ENCODE assay signal across 2 cellular contexts in the genomic region with DNA sequence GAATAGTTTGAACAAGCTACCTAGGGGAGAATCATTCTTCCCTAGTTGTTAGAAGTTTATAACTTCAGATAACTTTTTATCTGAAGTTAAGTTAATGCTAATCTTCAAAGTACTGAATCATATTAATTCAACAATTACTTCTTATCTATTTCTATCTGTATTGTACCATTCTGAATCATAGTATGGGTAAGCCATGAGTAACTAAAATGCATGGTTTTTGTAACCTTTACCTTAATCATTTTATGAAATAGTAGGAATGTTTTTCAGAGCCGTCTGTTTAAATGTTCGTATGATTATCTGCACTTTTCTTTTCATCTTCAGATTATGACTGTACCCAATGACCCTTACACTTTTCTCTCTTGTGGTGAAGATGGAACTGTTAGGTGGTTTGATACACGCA.
TF ChIP-seq lines count a peak whose summit lies in the region.

No MANE protein-coding gene starts in this region.

TF ChIP-seq in IMR-90, 13 proteins besides CTCF, POLR2A, EP300 and RAD21:
- TF ChIP-seq FOS (IDR thresholded peaks at IDR 0.05; ENCODE audit: low read depth, low read length) = 0 out of 2 replicates have a peak, but pooled peaks have one; percentile 29
- TF ChIP-seq RFX5 (IDR thresholded peaks at IDR 0.05; ENCODE audit: low read depth, low read length) = no peak
- TF ChIP-seq RCOR1 (IDR thresholded peaks at IDR 0.05; ENCODE audit: insufficient replicate concordance, low read length) = no peak
- TF ChIP-seq, protein P1, sequence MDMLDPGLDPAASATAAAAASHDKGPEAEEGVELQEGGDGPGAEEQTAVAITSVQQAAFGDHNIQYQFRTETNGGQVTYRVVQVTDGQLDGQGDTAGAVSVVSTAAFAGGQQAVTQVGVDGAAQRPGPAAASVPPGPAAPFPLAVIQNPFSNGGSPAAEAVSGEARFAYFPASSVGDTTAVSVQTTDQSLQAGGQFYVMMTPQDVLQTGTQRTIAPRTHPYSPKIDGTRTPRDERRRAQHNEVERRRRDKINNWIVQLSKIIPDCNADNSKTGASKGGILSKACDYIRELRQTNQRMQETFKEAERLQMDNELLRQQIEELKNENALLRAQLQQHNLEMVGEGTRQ (IDR thresholded peaks at IDR 0.05; ENCODE audit: low read depth, low read length) = no peak

TF ChIP-seq in SK-N-SH, 30 proteins besides CTCF, POLR2A, EP300 and RAD21:
- TF ChIP-seq, protein P2, sequence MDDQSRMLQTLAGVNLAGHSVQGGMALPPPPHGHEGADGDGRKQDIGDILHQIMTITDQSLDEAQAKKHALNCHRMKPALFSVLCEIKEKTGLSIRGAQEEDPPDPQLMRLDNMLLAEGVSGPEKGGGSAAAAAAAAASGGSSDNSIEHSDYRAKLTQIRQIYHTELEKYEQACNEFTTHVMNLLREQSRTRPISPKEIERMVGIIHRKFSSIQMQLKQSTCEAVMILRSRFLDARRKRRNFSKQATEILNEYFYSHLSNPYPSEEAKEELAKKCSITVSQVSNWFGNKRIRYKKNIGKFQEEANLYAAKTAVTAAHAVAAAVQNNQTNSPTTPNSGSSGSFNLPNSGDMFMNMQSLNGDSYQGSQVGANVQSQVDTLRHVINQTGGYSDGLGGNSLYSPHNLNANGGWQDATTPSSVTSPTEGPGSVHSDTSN (IDR thresholded peaks at IDR 0.05) = no peak
- TF ChIP-seq TCF12 (IDR thresholded peaks at IDR 0.05) = peak; percentile 54
- no peak for TF ChIP-seq GATA2 (CRISPR knock-in tag; IDR thresholded peaks at IDR 0.05)
- TF ChIP-seq RXRA (IDR thresholded peaks at IDR 0.05; ENCODE audit: borderline replicate concordance, low read depth) = no peak
- TF ChIP-seq MXI1 (IDR thresholded peaks at IDR 0.05; ENCODE audit: low read depth, low read length) = no peak
- TF ChIP-seq NRF1 (IDR thresholded peaks at IDR 0.05; ENCODE audit: low read depth, low read length) = no peak
- no peak for TF ChIP-seq MEF2A (IDR thresholded peaks at IDR 0.05; ENCODE audit: borderline replicate concordance, low read depth)
- TF ChIP-seq NFIC (IDR thresholded peaks at IDR 0.05; ENCODE audit: borderline replicate concordance) = peak; percentile 20; the same call in 1 of the 2 replicates
- no peak for TF ChIP-seq YY1 (IDR thresholded peaks at IDR 0.05; ENCODE audit: low read depth)
- no peak for TF ChIP-seq POLR2AphosphoS5 (IDR thresholded peaks at IDR 0.05; ENCODE audit: low read depth, low read length)
- TF ChIP-seq FOSL2 (IDR thresholded peaks at IDR 0.05; ENCODE audit: borderline replicate concordance, low read depth) = peak; percentile 82; the same call in 1 of the 2 replicates
- no peak for TF ChIP-seq SMC3 (IDR thresholded peaks at IDR 0.05; ENCODE audit: low read depth, low read length)
- TF ChIP-seq JUND (IDR thresholded peaks at IDR 0.05) = peak; percentile 53
- no peak for TF ChIP-seq RCOR1 (IDR thresholded peaks at IDR 0.05; ENCODE audit: low read length)
- TF ChIP-seq, protein P3, sequence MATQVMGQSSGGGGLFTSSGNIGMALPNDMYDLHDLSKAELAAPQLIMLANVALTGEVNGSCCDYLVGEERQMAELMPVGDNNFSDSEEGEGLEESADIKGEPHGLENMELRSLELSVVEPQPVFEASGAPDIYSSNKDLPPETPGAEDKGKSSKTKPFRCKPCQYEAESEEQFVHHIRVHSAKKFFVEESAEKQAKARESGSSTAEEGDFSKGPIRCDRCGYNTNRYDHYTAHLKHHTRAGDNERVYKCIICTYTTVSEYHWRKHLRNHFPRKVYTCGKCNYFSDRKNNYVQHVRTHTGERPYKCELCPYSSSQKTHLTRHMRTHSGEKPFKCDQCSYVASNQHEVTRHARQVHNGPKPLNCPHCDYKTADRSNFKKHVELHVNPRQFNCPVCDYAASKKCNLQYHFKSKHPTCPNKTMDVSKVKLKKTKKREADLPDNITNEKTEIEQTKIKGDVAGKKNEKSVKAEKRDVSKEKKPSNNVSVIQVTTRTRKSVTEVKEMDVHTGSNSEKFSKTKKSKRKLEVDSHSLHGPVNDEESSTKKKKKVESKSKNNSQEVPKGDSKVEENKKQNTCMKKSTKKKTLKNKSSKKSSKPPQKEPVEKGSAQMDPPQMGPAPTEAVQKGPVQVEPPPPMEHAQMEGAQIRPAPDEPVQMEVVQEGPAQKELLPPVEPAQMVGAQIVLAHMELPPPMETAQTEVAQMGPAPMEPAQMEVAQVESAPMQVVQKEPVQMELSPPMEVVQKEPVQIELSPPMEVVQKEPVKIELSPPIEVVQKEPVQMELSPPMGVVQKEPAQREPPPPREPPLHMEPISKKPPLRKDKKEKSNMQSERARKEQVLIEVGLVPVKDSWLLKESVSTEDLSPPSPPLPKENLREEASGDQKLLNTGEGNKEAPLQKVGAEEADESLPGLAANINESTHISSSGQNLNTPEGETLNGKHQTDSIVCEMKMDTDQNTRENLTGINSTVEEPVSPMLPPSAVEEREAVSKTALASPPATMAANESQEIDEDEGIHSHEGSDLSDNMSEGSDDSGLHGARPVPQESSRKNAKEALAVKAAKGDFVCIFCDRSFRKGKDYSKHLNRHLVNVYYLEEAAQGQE (IDR thresholded peaks at IDR 0.05; ENCODE audit: low read depth, low read length) = no peak
- no peak for TF ChIP-seq TEAD4 (IDR thresholded peaks at IDR 0.05; ENCODE audit: borderline replicate concordance, insufficient read depth)
- no peak for TF ChIP-seq SIN3A (IDR thresholded peaks at IDR 0.05; ENCODE audit: borderline replicate concordance, low read depth, low read length)
- TF ChIP-seq, protein P4, sequence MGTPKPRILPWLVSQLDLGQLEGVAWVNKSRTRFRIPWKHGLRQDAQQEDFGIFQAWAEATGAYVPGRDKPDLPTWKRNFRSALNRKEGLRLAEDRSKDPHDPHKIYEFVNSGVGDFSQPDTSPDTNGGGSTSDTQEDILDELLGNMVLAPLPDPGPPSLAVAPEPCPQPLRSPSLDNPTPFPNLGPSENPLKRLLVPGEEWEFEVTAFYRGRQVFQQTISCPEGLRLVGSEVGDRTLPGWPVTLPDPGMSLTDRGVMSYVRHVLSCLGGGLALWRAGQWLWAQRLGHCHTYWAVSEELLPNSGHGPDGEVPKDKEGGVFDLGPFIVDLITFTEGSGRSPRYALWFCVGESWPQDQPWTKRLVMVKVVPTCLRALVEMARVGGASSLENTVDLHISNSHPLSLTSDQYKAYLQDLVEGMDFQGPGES (IDR thresholded peaks at IDR 0.05; ENCODE audit: low read depth, low read length) = no peak
- TF ChIP-seq, protein P5, sequence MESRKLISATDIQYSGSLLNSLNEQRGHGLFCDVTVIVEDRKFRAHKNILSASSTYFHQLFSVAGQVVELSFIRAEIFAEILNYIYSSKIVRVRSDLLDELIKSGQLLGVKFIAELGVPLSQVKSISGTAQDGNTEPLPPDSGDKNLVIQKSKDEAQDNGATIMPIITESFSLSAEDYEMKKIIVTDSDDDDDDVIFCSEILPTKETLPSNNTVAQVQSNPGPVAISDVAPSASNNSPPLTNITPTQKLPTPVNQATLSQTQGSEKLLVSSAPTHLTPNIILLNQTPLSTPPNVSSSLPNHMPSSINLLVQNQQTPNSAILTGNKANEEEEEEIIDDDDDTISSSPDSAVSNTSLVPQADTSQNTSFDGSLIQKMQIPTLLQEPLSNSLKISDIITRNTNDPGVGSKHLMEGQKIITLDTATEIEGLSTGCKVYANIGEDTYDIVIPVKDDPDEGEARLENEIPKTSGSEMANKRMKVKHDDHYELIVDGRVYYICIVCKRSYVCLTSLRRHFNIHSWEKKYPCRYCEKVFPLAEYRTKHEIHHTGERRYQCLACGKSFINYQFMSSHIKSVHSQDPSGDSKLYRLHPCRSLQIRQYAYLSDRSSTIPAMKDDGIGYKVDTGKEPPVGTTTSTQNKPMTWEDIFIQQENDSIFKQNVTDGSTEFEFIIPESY (IDR thresholded peaks at IDR 0.05; ENCODE audit: borderline replicate concordance, low read depth) = no peak
- TF ChIP-seq FOXJ3 (CRISPR knock-in tag; IDR thresholded peaks at IDR 0.05) = no peak
TF ChIP-seq in SK-N-SH: peak in this region for 4.
